39 cellular contexts compared by ENCODE assay signal in genomic region chr5:26229848-26230247, GRCh38.
"Had no signal": no experiment of that assay in that cellular context is flagged by ENCODE, and none has a peak within 500 bp of the region (broad histone marks: within the 10 kb centered on the region; RNA-seq: fewer than 3 reads in every experiment).

No MANE protein-coding gene starts in this region.

- H3K9me3 ChIP-seq: adrenal gland, ascending aorta, body of pancreas had no signal

- H3K27ac Mint-ChIP-seq: activated naive CD4-positive, alpha-beta T cell treated with anti-CD3 and anti-CD28 coated beads for 36 hours; activated naive CD4-positive, alpha-beta T cell treated with anti-CD3 and anti-CD28 coated beads, Interleukin-2, amount 10 ng/mL, durations not matched to agents 7 days and 5 days; activated naive CD4-positive, alpha-beta T cell treated with anti-CD3 and anti-CD28 coated beads, Interleukin-2, amount 50 U/mL, for 24 hours; activated naive CD4-positive, alpha-beta T cell treated with anti-CD3 and anti-CD28 coated beads, Interleukin-2, amount 50 U/mL, for 72 hours; activated naive CD8-positive, alpha-beta T cell; activated naive CD8-positive, alpha-beta T cell treated with anti-CD3 and anti-CD28 coated beads for 36 hours; activated naive CD8-positive, alpha-beta T cell treated with anti-CD3 and anti-CD28 coated beads, Interleukin-2, amount 10 ng/mL, durations not matched to agents 7 days and 5 days; activated naive CD8-positive, alpha-beta T cell treated with anti-CD3 and anti-CD28 coated beads, Interleukin-2, amount 50 U/mL, for 24 hours; activated T-cell treated with anti-CD3 and anti-CD28 coated beads, Interleukin-2, amount 50 U/mL, for 24 hours; activated T-cell treated with anti-CD3 and anti-CD28 coated beads, Interleukin-2, amount 50 U/mL, for 72 hours; activated T-helper 1 cell treated with anti-CD3 and anti-CD28 coated beads, Interleukin-12 subunit alpha, Interleukin-12 subunit beta, Interleukin-2, Interleukin-4 antibody, amounts not matched to agents 30 ng/mL and 10 ng/mL and 1 ng/mL, durations not matched to agents 14 hours and 24 hours and 36 hours; activated T-helper 17 cell treated with anti-CD3 and anti-CD28 coated beads, Interleukin-2, amount 50 U/mL, for 72 hours; activated T-helper 2 cell treated with anti-CD3 and anti-CD28 coated beads, Interferon-gamma antibody, Interleukin-2, Interleukin-4, amounts not matched to agents 10 μg/mL and 5 μg/mL and 100 μg/mL, durations not matched to agents 14 hours and 24 hours and 36 hours; brain had no signal

- H3K27ac ChIP-seq: adrenal gland, ascending aorta, body of pancreas, brain microvascular endothelial cell, breast epithelium, cardiac muscle cell had no signal

- H3K36me3 Mint-ChIP-seq: activated naive CD4-positive, alpha-beta T cell treated with anti-CD3 and anti-CD28 coated beads, Interleukin-2, amount 10 ng/mL, durations not matched to agents 7 days and 5 days; activated naive CD4-positive, alpha-beta T cell treated with anti-CD3 and anti-CD28 coated beads, Interleukin-2, amount 50 U/mL, for 24 hours; activated naive CD8-positive, alpha-beta T cell; activated naive CD8-positive, alpha-beta T cell treated with anti-CD3 and anti-CD28 coated beads for 36 hours; activated naive CD8-positive, alpha-beta T cell treated with anti-CD3 and anti-CD28 coated beads, Interleukin-2, amount 10 ng/mL, durations not matched to agents 7 days and 5 days; brain had no signal

- H3K4me3 ChIP-seq: adrenal gland, ascending aorta, body of pancreas, breast epithelium, cardiac muscle cell had no signal

- H3K4me1 ChIP-seq: adrenal gland, ascending aorta, body of pancreas, breast epithelium had no signal

- H3K4me1 Mint-ChIP-seq: activated naive CD4-positive, alpha-beta T cell treated with anti-CD3 and anti-CD28 coated beads, Interleukin-2, amount 10 ng/mL, durations not matched to agents 7 days and 5 days; activated naive CD4-positive, alpha-beta T cell treated with anti-CD3 and anti-CD28 coated beads, Interleukin-2, amount 50 U/mL, for 24 hours; activated naive CD8-positive, alpha-beta T cell treated with anti-CD3 and anti-CD28 coated beads for 36 hours; activated naive CD8-positive, alpha-beta T cell treated with anti-CD3 and anti-CD28 coated beads, Interleukin-2, amount 10 ng/mL, durations not matched to agents 7 days and 5 days; activated naive CD8-positive, alpha-beta T cell treated with anti-CD3 and anti-CD28 coated beads, Interleukin-2, amount 50 U/mL, for 24 hours; activated T-helper 17 cell treated with anti-CD3 and anti-CD28 coated beads, Interleukin-2, amount 50 U/mL, for 72 hours; brain; central memory CD8-positive, alpha-beta T cell had no signal

- H3K27me3 ChIP-seq: adrenal gland, ascending aorta, body of pancreas, brain microvascular endothelial cell, breast epithelium, cardiac muscle cell had no signal

- H3K4me3 Mint-ChIP-seq: activated naive CD4-positive, alpha-beta T cell treated with anti-CD3 and anti-CD28 coated beads for 36 hours; activated naive CD4-positive, alpha-beta T cell treated with anti-CD3 and anti-CD28 coated beads, Interleukin-2, amount 10 ng/mL, durations not matched to agents 7 days and 5 days; activated naive CD4-positive, alpha-beta T cell treated with anti-CD3 and anti-CD28 coated beads, Interleukin-2, amount 50 U/mL, for 24 hours; activated naive CD8-positive, alpha-beta T cell; activated naive CD8-positive, alpha-beta T cell treated with anti-CD3 and anti-CD28 coated beads for 36 hours; activated naive CD8-positive, alpha-beta T cell treated with anti-CD3 and anti-CD28 coated beads, Interleukin-2, amount 10 ng/mL, durations not matched to agents 7 days and 5 days; activated naive CD8-positive, alpha-beta T cell treated with anti-CD3 and anti-CD28 coated beads, Interleukin-2, amount 50 U/mL, for 24 hours; activated T-cell treated with anti-CD3 and anti-CD28 coated beads, Interleukin-2, amount 50 U/mL, for 24 hours; activated T-cell treated with anti-CD3 and anti-CD28 coated beads, Interleukin-2, amount 50 U/mL, for 4 hours; activated T-cell treated with anti-CD3 and anti-CD28 coated beads, Interleukin-2, amount 50 U/mL, for 72 hours; activated T-helper 1 cell treated with anti-CD3 and anti-CD28 coated beads, Interleukin-12 subunit alpha, Interleukin-12 subunit beta, Interleukin-2, Interleukin-4 antibody, amounts not matched to agents 30 ng/mL and 10 ng/mL and 1 ng/mL, durations not matched to agents 14 hours and 24 hours and 36 hours; activated T-helper 17 cell treated with anti-CD3 and anti-CD28 coated beads, Interleukin-2, amount 50 U/mL, for 72 hours; brain; central memory CD8-positive, alpha-beta T cell had no signal

- H3K36me3 ChIP-seq: adrenal gland, ascending aorta, brain microvascular endothelial cell, breast epithelium, cardiac muscle cell had no signal

- H3K27me3 Mint-ChIP-seq: activated naive CD4-positive, alpha-beta T cell treated with anti-CD3 and anti-CD28 coated beads, Interleukin-2, amount 10 ng/mL, durations not matched to agents 7 days and 5 days; activated naive CD4-positive, alpha-beta T cell treated with anti-CD3 and anti-CD28 coated beads, Interleukin-2, amount 50 U/mL, for 24 hours; activated naive CD8-positive, alpha-beta T cell; activated naive CD8-positive, alpha-beta T cell treated with anti-CD3 and anti-CD28 coated beads for 36 hours; activated naive CD8-positive, alpha-beta T cell treated with anti-CD3 and anti-CD28 coated beads, Interleukin-2, amount 10 ng/mL, durations not matched to agents 7 days and 5 days; activated naive CD8-positive, alpha-beta T cell treated with anti-CD3 and anti-CD28 coated beads, Interleukin-2, amount 50 U/mL, for 24 hours; activated T-cell treated with anti-CD3 and anti-CD28 coated beads, Interleukin-2, amount 50 U/mL, for 24 hours; activated T-helper 17 cell treated with anti-CD3 and anti-CD28 coated beads, Interleukin-2, amount 50 U/mL, for 72 hours; central memory CD8-positive, alpha-beta T cell had no signal

- DNase-seq: activated effector memory CD4-positive, alpha-beta T cell treated with anti-CD3 and anti-CD28 coated beads, Interleukin-2, amount 50 U/mL, for 16 hours; activated effector memory CD4-positive, alpha-beta T cell treated with Interleukin-2 at 50 U/mL for 16 hours; activated gamma-delta T cell; activated gamma-delta T cell treated with Interleukin-2 at 50 U/mL for 16 hours; activated naive CD4-positive, alpha-beta T cell; activated naive CD4-positive, alpha-beta T cell treated with anti-CD3 and anti-CD28 coated beads for 36 hours; activated naive CD4-positive, alpha-beta T cell treated with anti-CD3 and anti-CD28 coated beads, Interleukin-2, amount 10 ng/mL, durations not matched to agents 7 days and 5 days; activated naive CD4-positive, alpha-beta T cell treated with anti-CD3 and anti-CD28 coated beads, Interleukin-2, amount 50 U/mL, for 16 hours; activated naive CD4-positive, alpha-beta T cell treated with Interleukin-2 at 50 U/mL for 16 hours; activated naive CD8-positive, alpha-beta T cell treated with anti-CD3 and anti-CD28 coated beads for 36 hours; activated naive CD8-positive, alpha-beta T cell treated with anti-CD3 and anti-CD28 coated beads, Interleukin-2, amount 10 ng/mL, durations not matched to agents 7 days and 5 days; activated naive CD8-positive, alpha-beta T cell treated with anti-CD3 and anti-CD28 coated beads, Interleukin-2, amount 50 U/mL, for 24 hours; activated T-cell treated with anti-CD3 and anti-CD28 coated beads for 4 hours; activated T-cell treated with anti-CD3 and anti-CD28 coated beads, Interleukin-2, amount 50 U/mL, for 1 hour; activated T-cell treated with anti-CD3 and anti-CD28 coated beads, Interleukin-2, amount 50 U/mL, for 24 hours; activated T-cell treated with anti-CD3 and anti-CD28 coated beads, Interleukin-2, amount 50 U/mL, for 4 hours; activated T-cell treated with anti-CD3 and anti-CD28 coated beads, Interleukin-2, amount 50 U/mL, for 48 hours; activated T-cell treated with anti-CD3 and anti-CD28 coated beads, Interleukin-2, amount 50 U/mL, for 72 hours; adrenal gland; amniotic stem cell; amygdala; anterior cingulate cortex; aorta; body of pancreas; brain microvascular endothelial cell; caudate nucleus; central memory CD4-positive, alpha-beta T cell; cerebellar nuclear complex had no signal
